21 cellular contexts compared by ENCODE assay signal in genomic region chr16:20957153-20957552, GRCh38. TPM values are rescaled to one million over a fixed set of nuclear protein-coding genes. Genes with fewer than 3 reads are reported as not detected.
DNase-seq lines count a peak whose midpoint lies in the region; ATAC-seq, FAIRE-seq and TF ChIP-seq lines count a peak whose summit lies in the region.
"Had no signal": no experiment of that assay in that cellular context is flagged by ENCODE, and none has a peak within 500 bp of the region (broad histone marks: within the 10 kb centered on the region; RNA-seq: fewer than 3 reads in every experiment).

No MANE protein-coding gene starts in this region.

- intact Hi-C loops in K562 (cut with micrococcal nuclease) = no loop called here

- no peaks in the 10 kb centered on the region; the same call in 2 of the 3 replicates for H3K9me3 Mint-ChIP-seq in GM23338
- H3K9me3 Mint-ChIP-seq in nephron progenitor cell = peaks cover 7% of the 10 kb centered on the region
- H3K9me3 Mint-ChIP-seq: CD4-positive, alpha-beta T cell; CD8-positive, alpha-beta T cell had no signal

- WGBS in K562 (ENCODE audit: insufficient coverage, low coverage, missing lambda C conversion rate) = 20% methylated on average over 3 of the region's 3 CpGs

- H3K9me3 ChIP-seq in K562 (replicated peaks; ENCODE audit: control insufficient read depth, insufficient read depth, low read depth, low read length) = no peaks in the 10 kb centered on the region
- H3K9me3 ChIP-seq: A549; BLaER1 treated with 17β-estradiol and CSF1 and Interleukin-3, amounts not matched to agents 10 nM and 100 nM; Caco-2 had no signal

- TF ChIP-seq CTCF in GM23338 (conservative IDR thresholded peaks at IDR 0.05; ENCODE audit: low read depth in 2 of 2) (no peak), K562 (IDR thresholded peaks at IDR 0.05 in 2 of 3, conservative IDR thresholded peaks at IDR 0.05 in 1 of 3; ENCODE audit: insufficient read depth in 2 of 3, low read depth in 1 of 3, low read length in 3 of 3) (no peak), nephron progenitor cell (IDR thresholded peaks at IDR 0.05) (no peak)

- no TSS peak for BruUV-seq in K562 (replicated peaks; lab: Mats Ljungman, UMichigan)

- H3K9me2 ChIP-seq in GM23338 (ENCODE audit: insufficient read depth) = no peaks in the 10 kb centered on the region

- no peaks in the 10 kb centered on the region for H3F3A ChIP-seq in GM23338 (replicated peaks; ENCODE audit: low read depth)

- H3K27ac ChIP-seq in GM23338 (ENCODE audit: low read depth) (no peak overlapping the region), K562 (ENCODE audit: extremely low read depth, low read depth, low read length) (no peak overlapping the region)
- H3K27ac ChIP-seq: 22Rv1; A549; BLaER1 treated with 17β-estradiol and CSF1 and Interleukin-3, amounts not matched to agents 10 nM and 100 nM; C4-2B had no signal

- H3K27ac Mint-ChIP-seq in GM23338 = no peak overlapping the region
- H3K27ac Mint-ChIP-seq in nephron progenitor cell = peak overlapping the region; percentile 55
- H3K27ac Mint-ChIP-seq: B cell; CD4-positive, alpha-beta T cell; CD8-positive, alpha-beta T cell had no signal

- DNase-seq in GM23338 (ENCODE audit: low spot score) (no peak), K562 (ENCODE audit: extremely low read depth in 1 of 4, low spot score in 3 of 4) (no peak), nephron progenitor cell (no peak), amniotic stem cell (lab: John Stamatoyannopoulos, UW) (no peak)
- no peak for DNase-seq in activated CD4-positive, CD25-positive, alpha-beta regulatory T cell (lab: John Stamatoyannopoulos, UW)
- DNase-seq: AML-193; Caco-2; Calu3; CD4-positive, alpha-beta T cell; CD8-positive, alpha-beta T cell; DMS79 treated with DMSO at 0.1 percent for 48 hours; GF-D8 had no signal

- H3K27me3 ChIP-seq in GM23338 (ENCODE audit: insufficient read depth) (no peaks in the 10 kb centered on the region), K562 (ENCODE audit: control insufficient read depth in 2 of 2, insufficient read depth in 2 of 2, low read length in 2 of 2) (peaks cover 0 to under 1% of the 10 kb centered on the region in 2 experiments; a peak in 1 of 5 replicates)
- H3K27me3 ChIP-seq: BLaER1 treated with 17β-estradiol and CSF1 and Interleukin-3, amounts not matched to agents 10 nM and 100 nM had no signal

- CTCF ChIA-PET in K562 (lab: Yijun Ruan, JAX; ENCODE audit: low intra/inter-chr PET ratio) = interaction anchor here (0.8 kb wide), 1 partner anchor 107 kb away, joined by 5 read pairs; no protein-coding TSS in a partner anchor

- TF ChIP-seq EP300 in K562 (IDR thresholded peaks at IDR 0.05; ENCODE audit: low read length) = no peak

- H3K4me1 Mint-ChIP-seq in GM23338 (peaks cover 3% of the 10 kb centered on the region; the same call in 2 of the 3 replicates), nephron progenitor cell (peaks cover 25% of the 10 kb centered on the region)
- H3K4me1 Mint-ChIP-seq: B cell had no signal

- no peak for TF ChIP-seq RAD21 in K562 (CRISPR knock-in tag; conservative IDR thresholded peaks at IDR 0.05 in 1 of 2, IDR thresholded peaks at IDR 0.05 in 1 of 2)

- H3K4me2 ChIP-seq in GM23338 (no peak overlapping the region), K562 (ENCODE audit: insufficient read depth, low read length) (no peak overlapping the region)
- H3K4me2 ChIP-seq: A549; BLaER1 treated with 17β-estradiol and CSF1 and Interleukin-3, amounts not matched to agents 10 nM and 100 nM had no signal

- in situ Hi-C loops in K562 (cut with MboI) = no loop called here

- TF ChIP-seq POLR2A in K562 (conservative IDR thresholded peaks at IDR 0.05) = no peak

- H3K27me3 Mint-ChIP-seq in GM23338 (ENCODE audit: insufficient read depth, low read depth, poor library complexity) = peaks cover 2% of the 10 kb centered on the region
- H3K27me3 Mint-ChIP-seq in nephron progenitor cell (ENCODE audit: low read depth, poor library complexity) = peaks cover under 1% of the 10 kb centered on the region
- H3K27me3 Mint-ChIP-seq: CD4-positive, alpha-beta T cell had no signal

- H3K36me3 Mint-ChIP-seq in GM23338 (ENCODE audit: low read depth) (no peaks in the 10 kb centered on the region), nephron progenitor cell (ENCODE audit: low read depth) (peaks cover 4% of the 10 kb centered on the region)
- H3K36me3 Mint-ChIP-seq: CD8-positive, alpha-beta T cell had no signal

- H3K4me1 ChIP-seq in GM23338 (ENCODE audit: insufficient read depth) = no peaks in the 10 kb centered on the region; the same call in 1 of the 2 replicates
- H3K4me1 ChIP-seq in K562 (replicated peaks in 1 of 2; ENCODE audit: control insufficient read depth in 2 of 2, insufficient read depth in 2 of 2, low read length in 2 of 2) = peaks cover 5 to 8% of the 10 kb centered on the region in 2 experiments; a peak in 1 of 5 replicates
- H3K4me1 ChIP-seq: A549; BLaER1 treated with 17β-estradiol and CSF1 and Interleukin-3, amounts not matched to agents 10 nM and 100 nM had no signal

- no peak for ATAC-seq in GM23338
- no peak for ATAC-seq in K562
- ATAC-seq: A549; CD8-positive, alpha-beta T cell had no signal

- peak overlapping the region; percentile 47; the same call in 1 of the 2 replicates for H2AFZ ChIP-seq in GM23338
- H2AFZ ChIP-seq in K562 (ENCODE audit: low read depth, low read length) = no peak overlapping the region

- H3K4me3 Mint-ChIP-seq in GM23338 = no peak overlapping the region
- no peak overlapping the region for H3K4me3 Mint-ChIP-seq in nephron progenitor cell
- H3K4me3 Mint-ChIP-seq: B cell; CD4-positive, alpha-beta T cell; CD8-positive, alpha-beta T cell had no signal

- H3K4me3 ChIP-seq in GM23338 = no peak overlapping the region
- no peak overlapping the region for H3K4me3 ChIP-seq in K562
- H3K4me3 ChIP-seq: A549; BLaER1 treated with 17β-estradiol and CSF1 and Interleukin-3, amounts not matched to agents 10 nM and 100 nM had no signal

- H3K36me3 ChIP-seq in GM23338 (ENCODE audit: insufficient read depth) (no peaks in the 10 kb centered on the region), K562 (ENCODE audit: control insufficient read depth, insufficient read depth, low read length) (no peaks in the 10 kb centered on the region)
- H3K36me3 ChIP-seq: BLaER1 treated with 17β-estradiol and CSF1 and Interleukin-3, amounts not matched to agents 10 nM and 100 nM had no signal

- POLR2A ChIA-PET in K562 (lab: Yijun Ruan, JAX) = interaction anchor here (0.6 kb wide), 1 partner anchor 92 kb away, joined by 3 read pairs; no protein-coding TSS in a partner anchor

- no peak overlapping the region for H3K9ac ChIP-seq in K562 (ENCODE audit: insufficient read depth in 1 of 2, low read depth in 2 of 2, low read length in 2 of 2)
- H3K9ac ChIP-seq: BLaER1 treated with 17β-estradiol and CSF1 and Interleukin-3, amounts not matched to agents 10 nM and 100 nM had no signal

- FAIRE-seq in K562 (lab: Jason Lieb, UNC) = no peak
- FAIRE-seq: A549, D721Med, G401.6, GM12891, GM19239 had no signal

- no peaks in the 10 kb centered on the region for H4K20me1 ChIP-seq in GM23338 (replicated peaks; ENCODE audit: insufficient read depth)
- no peaks in the 10 kb centered on the region for H4K20me1 ChIP-seq in K562 (replicated peaks; ENCODE audit: control insufficient read depth, insufficient read depth, low read length)
- H4K20me1 ChIP-seq: BLaER1 treated with 17β-estradiol and CSF1 and Interleukin-3, amounts not matched to agents 10 nM and 100 nM had no signal

- no peaks in the 10 kb centered on the region for H3K9me1 ChIP-seq in K562 (ENCODE audit: control insufficient read depth, insufficient read depth, low read length)

- H3K79me2 ChIP-seq in GM23338 (replicated peaks; ENCODE audit: insufficient read depth) (no peaks in the 10 kb centered on the region), K562 (ENCODE audit: control insufficient read depth, insufficient read depth, low read length) (no peaks in the 10 kb centered on the region)

RNA-seq across cellular contexts. Expression of gene LYRM1, which starts 56.6 kb away (rescaled TPM):
- 18.7 and 19.4 TPM in 2 replicates for total RNA-seq in GM23338 (2014; rRNA removed; shearing (Covaris generic))
- polyA plus RNA-seq in GM23338 (2016; fragmentation: Nextera tagmentation; extraction: Ambion mirVana) (24.8 and 24.9 TPM in 2 replicates), K562 (2011; rRNA removed) (26.9 and 32.7 TPM in 2 replicates), K562 (2014; fragmentation: Illumina TruSeq; extraction: Trizol) (36.9 and 40.2 TPM in 2 replicates), K562 (2014; fragmentation: Nextera tagmentation; extraction: Ambion mirVana) (10 to 100 TPM; 40.0 to 44.1 TPM), K562 (2014; rRNA removed) (26.3 and 27.3 TPM in 2 replicates)
- total RNA-seq in K562 (2011; cell fraction: chromatin; rRNA removed; ENCODE audit: low replicate concordance) = 5.6 and 11.9 TPM in 2 replicates
- 3.3 and 3.7 TPM in 2 replicates for total RNA-seq in K562 (2011; cell fraction: nucleolus; rRNA removed)
- 8.4 and 14.1 TPM in 2 replicates for total RNA-seq in K562 (2011; cell fraction: nucleoplasm; rRNA removed)
- total RNA-seq in K562 (2014; rRNA removed) (22.0 and 32.7 TPM in 2 replicates), K562 (2014; rRNA removed; fragmentation: Illumina TruSeq; extraction: Trizol) (26.2 and 28.2 TPM in 2 replicates), K562 (2015; rRNA removed; fragmentation: Illumina TruSeq; extraction: Trizol) (26.0 and 26.5 TPM in 2 replicates), K562 (2021) (17.5 and 18.9 TPM in 2 replicates)
- polyA plus RNA-seq in K562 (2011; cell fraction: cytosol; rRNA removed) = 9.0 and 16.7 TPM in 2 replicates
- 7.8 and 12.3 TPM in 2 replicates for polyA plus RNA-seq in K562 (2011; cell fraction: nucleus; rRNA removed)
- 24.3 and 54.4 TPM in 2 replicates for polyA plus RNA-seq in K562 (2012)
- polyA minus RNA-seq in K562 (2011; rRNA and poly(A)+ RNA removed) = 18.1 and 18.9 TPM in 2 replicates
- 5.5 and 9.6 TPM in 2 replicates for polyA minus RNA-seq in K562 (2011; cell fraction: cytosol; rRNA and poly(A)+ RNA removed)
- polyA minus RNA-seq in K562 (2011; cell fraction: nucleus; rRNA and poly(A)+ RNA removed) = 2.6 and 5.8 TPM in 2 replicates

RNA-seq across cellular contexts. Expression of gene DCUN1D3, which starts 57.0 kb away (rescaled TPM):
- 13.7 and 16.0 TPM in 2 replicates for total RNA-seq in GM23338 (2014; rRNA removed; shearing (Covaris generic))
- 8.0 and 8.5 TPM in 2 replicates for polyA plus RNA-seq in GM23338 (2016; fragmentation: Nextera tagmentation; extraction: Ambion mirVana)
- total RNA-seq in K562 (2011; cell fraction: chromatin; rRNA removed; ENCODE audit: low replicate concordance) = 8.4 and 10.3 TPM in 2 replicates
- 4.1 and 4.8 TPM in 2 replicates for total RNA-seq in K562 (2011; cell fraction: nucleolus; rRNA removed)
- 9.6 and 13.8 TPM in 2 replicates for total RNA-seq in K562 (2011; cell fraction: nucleoplasm; rRNA removed)
- 2.2 TPM in 2 replicates for total RNA-seq in K562 (2014; rRNA removed)
- 2.2 and 3.2 TPM in 2 replicates for total RNA-seq in K562 (2014; rRNA removed; fragmentation: Illumina TruSeq; extraction: Trizol)
- 2.9 and 3.5 TPM in 2 replicates for total RNA-seq in K562 (2015; rRNA removed; fragmentation: Illumina TruSeq; extraction: Trizol)
- total RNA-seq in K562 (2021) = 3.8 and 4.7 TPM in 2 replicates
- 2.6 and 3.1 TPM in 2 replicates for polyA plus RNA-seq in K562 (2011; rRNA removed)
- 1.3 and 1.8 TPM in 2 replicates for polyA plus RNA-seq in K562 (2011; cell fraction: cytosol; rRNA removed)
- polyA plus RNA-seq in K562 (2011; cell fraction: nucleus; rRNA removed) = 5.6 and 5.7 TPM in 2 replicates
- 1.8 and 2.8 TPM in 2 replicates for polyA plus RNA-seq in K562 (2012)
- polyA plus RNA-seq in K562 (2014; fragmentation: Illumina TruSeq; extraction: Trizol) = 1.4 and 1.6 TPM in 2 replicates
- 1 to 10 TPM; 1.0 to 1.9 TPM for polyA plus RNA-seq in K562 (2014; fragmentation: Nextera tagmentation; extraction: Ambion mirVana)
- polyA plus RNA-seq in K562 (2014; rRNA removed) = 1.8 and 2.4 TPM in 2 replicates
- 5.3 and 6.9 TPM in 2 replicates for polyA minus RNA-seq in K562 (2011; rRNA and poly(A)+ RNA removed)
- polyA minus RNA-seq in K562 (2011; cell fraction: cytosol; rRNA and poly(A)+ RNA removed) = 2.7 and 3.2 TPM in 2 replicates
- 3.9 and 6.3 TPM in 2 replicates for polyA minus RNA-seq in K562 (2011; cell fraction: nucleus; rRNA and poly(A)+ RNA removed)
